ENCODE assay signal across 16 cellular contexts in genomic region chr17:81957691-81958432, GRCh38. TPM values are rescaled to one million over a fixed set of nuclear protein-coding genes. Genes with fewer than 3 reads are reported as not detected.
"Had no signal": no experiment of that assay in that cellular context is flagged by ENCODE, and none has a peak within 500 bp of the region (broad histone marks: within the 10 kb centered on the region; RNA-seq: fewer than 3 reads in every experiment).

No MANE protein-coding gene starts in this region.

- H3K27ac Mint-ChIP-seq: activated naive CD8-positive, alpha-beta T cell treated with anti-CD3 and anti-CD28 coated beads, Interleukin-2, amount 10 ng/mL, durations not matched to agents 7 days and 5 days; stimulated activated memory B cell treated with anti-CD40 and anti-IgM and Interleukin-4, amounts not matched to agents 10 μg/mL and 1 μg/mL and 100 μg/mL, for 72 hours had no signal

- DNase-seq: activated CD4-positive, alpha-beta T cell treated with anti-CD3 and anti-CD28 coated beads for 48 hours; activated gamma-delta T cell; activated naive CD8-positive, alpha-beta T cell treated with anti-CD3 and anti-CD28 coated beads, Interleukin-2, amount 10 ng/mL, durations not matched to agents 7 days and 5 days; anterior cingulate cortex; esophagus squamous epithelium; foreskin fibroblast; heart left ventricle; left colon; mammary epithelial cell; mucosa of descending colon; posterior cingulate gyrus; tibial artery had no signal

- H3K36me3 Mint-ChIP-seq: activated naive CD8-positive, alpha-beta T cell treated with anti-CD3 and anti-CD28 coated beads, Interleukin-2, amount 10 ng/mL, durations not matched to agents 7 days and 5 days; stimulated activated memory B cell treated with anti-CD40 and anti-IgM and Interleukin-4, amounts not matched to agents 10 μg/mL and 1 μg/mL and 100 μg/mL, for 72 hours had no signal

- ATAC-seq: heart left ventricle; left colon; mucosa of descending colon; stimulated activated memory B cell treated with anti-CD40 and anti-IgM and Interleukin-4, amounts not matched to agents 10 μg/mL and 1 μg/mL and 100 μg/mL, for 72 hours had no signal

- H3K9me3 Mint-ChIP-seq: activated naive CD8-positive, alpha-beta T cell treated with anti-CD3 and anti-CD28 coated beads, Interleukin-2, amount 10 ng/mL, durations not matched to agents 7 days and 5 days; stimulated activated memory B cell treated with anti-CD40 and anti-IgM and Interleukin-4, amounts not matched to agents 10 μg/mL and 1 μg/mL and 100 μg/mL, for 72 hours had no signal

- H3K4me1 Mint-ChIP-seq: activated naive CD8-positive, alpha-beta T cell treated with anti-CD3 and anti-CD28 coated beads, Interleukin-2, amount 10 ng/mL, durations not matched to agents 7 days and 5 days; stimulated activated memory B cell treated with anti-CD40 and anti-IgM and Interleukin-4, amounts not matched to agents 10 μg/mL and 1 μg/mL and 100 μg/mL, for 72 hours had no signal

RNA-seq across cellular contexts. Expression of gene NOTUM, which starts 3.1 kb away (rescaled TPM):
- total RNA-seq: left colon, mammary epithelial cell, vagina had no signal

RNA-seq across cellular contexts. Expression of gene MYADML2, which starts 10.8 kb away (rescaled TPM):
- total RNA-seq: activated naive CD8-positive, alpha-beta T cell treated with anti-CD3 and anti-CD28 coated beads, Interleukin-2, amount 10 ng/mL, durations not matched to agents 7 days and 5 days; breast epithelium; esophagus squamous epithelium; mammary epithelial cell; smooth muscle cell; vagina had no signal
